26 cellular contexts compared by ENCODE assay signal in the genomic region with DNA sequence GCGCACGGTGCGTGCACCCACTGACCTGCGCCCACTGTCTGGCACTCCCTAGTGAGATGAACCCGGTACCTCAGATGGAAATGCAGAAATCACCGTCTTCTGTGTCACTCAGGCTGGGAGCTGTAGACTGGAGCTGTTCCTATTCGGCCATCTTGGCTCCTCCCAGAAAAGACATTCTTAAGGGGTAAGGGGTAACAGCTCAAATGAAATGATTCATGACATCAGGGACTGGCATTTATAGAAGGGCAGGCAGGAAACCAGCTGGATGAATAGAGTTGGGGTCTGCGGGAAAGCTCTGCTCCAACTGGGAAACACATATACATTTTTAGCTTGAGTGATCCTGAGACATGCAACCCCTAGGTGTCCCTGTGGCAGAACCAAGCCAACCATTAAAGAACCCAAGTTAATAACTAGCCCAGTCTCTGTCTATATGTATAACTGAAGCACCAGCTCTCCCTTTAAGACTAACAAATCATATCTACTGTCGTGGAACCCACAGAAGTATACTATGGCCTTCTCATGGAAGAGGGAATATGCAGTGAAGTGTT.
"Had no signal": no experiment of that assay in that cellular context is flagged by ENCODE, and none has a peak within 500 bp of the region (broad histone marks: within the 10 kb centered on the region; RNA-seq: fewer than 3 reads in every experiment).

No MANE protein-coding gene starts in this region.

- H3K9me3 ChIP-seq: adrenal gland, ascending aorta, colonic mucosa, gastroesophageal sphincter, heart right ventricle, psoas muscle, right atrium auricular region, tibial artery had no signal

- H3K4me1 ChIP-seq: adrenal gland, ascending aorta, colonic mucosa, gastroesophageal sphincter, heart right ventricle, psoas muscle, right atrium auricular region, tibial artery had no signal

- H3K9me3 Mint-ChIP-seq: activated B cell treated with CpG ODN at 0.5 μM for 24 hours; activated T-cell treated with anti-CD3 and anti-CD28 coated beads, Interleukin-2, amount 50 U/mL, for 4 hours; activated T-helper 2 cell treated with anti-CD3 and anti-CD28 coated beads, Interferon-gamma antibody, Interleukin-2, Interleukin-4, amounts not matched to agents 10 μg/mL and 5 μg/mL and 100 μg/mL, durations not matched to agents 14 hours and 24 hours and 36 hours had no signal

- H3K4me3 Mint-ChIP-seq: activated B cell treated with CpG ODN at 0.5 μM for 24 hours; activated CD4-positive, alpha-beta T cell treated with anti-CD3 and anti-CD28 coated beads for 36 hours; activated naive CD8-positive, alpha-beta T cell; activated T-cell treated with anti-CD3 and anti-CD28 coated beads, Interleukin-2, amount 50 U/mL, for 4 hours; stimulated activated naive CD8-positive, alpha-beta T cell treated with anti-CD3 and anti-CD28 coated beads, Interleukin-15, amount 100 ng/mL, for 72 hours had no signal

- ATAC-seq: activated CD4-positive, alpha-beta T cell treated with anti-CD3 and anti-CD28 coated beads for 36 hours; activated T-cell treated with anti-CD3 and anti-CD28 coated beads, Interleukin-2, amount 50 U/mL, for 4 hours; gastroesophageal sphincter; heart right ventricle; left ventricle myocardium superior; psoas muscle; stimulated activated naive CD8-positive, alpha-beta T cell treated with anti-CD3 and anti-CD28 coated beads, Interleukin-15, amount 100 ng/mL, for 72 hours had no signal

- H3K4me3 ChIP-seq: adrenal gland, ascending aorta, colonic mucosa, dorsolateral prefrontal cortex, gastroesophageal sphincter, heart right ventricle, psoas muscle, right atrium auricular region, tibial artery had no signal

- H3K27me3 ChIP-seq: adrenal gland, ascending aorta, brain microvascular endothelial cell, colonic mucosa, dorsolateral prefrontal cortex, heart right ventricle, right atrium auricular region, tibial artery had no signal

- H3K27me3 Mint-ChIP-seq: activated B cell treated with CpG ODN at 0.5 μM for 24 hours; activated CD4-positive, alpha-beta T cell treated with anti-CD3 and anti-CD28 coated beads for 36 hours; activated naive CD8-positive, alpha-beta T cell; stimulated activated naive CD8-positive, alpha-beta T cell treated with anti-CD3 and anti-CD28 coated beads, Interleukin-15, amount 100 ng/mL, for 72 hours had no signal

- DNase-seq: activated B cell treated with CpG ODN at 0.5 μM for 24 hours; activated CD4-positive, alpha-beta T cell treated with anti-CD3 and anti-CD28 coated beads for 36 hours; activated CD4-positive, alpha-beta T cell treated with anti-CD3 and anti-CD28 coated beads, Interleukin-2, amount 50 U/mL, for 48 hours; activated CD8-positive, alpha-beta memory T cell treated with anti-CD3 and anti-CD28 coated beads, Interleukin-2, amount 50 U/mL, for 48 hours; activated naive CD4-positive, alpha-beta T cell; activated T-cell treated with anti-CD3 and anti-CD28 coated beads, Interleukin-2, amount 50 U/mL, for 4 hours; adrenal gland; brain microvascular endothelial cell; colonic mucosa; dorsolateral prefrontal cortex; heart right ventricle; kidney glomerular epithelial cell; left ventricle myocardium superior; mammary epithelial cell; psoas muscle; stimulated activated CD4-positive, alpha-beta T cell treated with anti-CD3 and anti-CD28 coated beads, Interleukin-12 subunit alpha, Interleukin-12 subunit beta, amount 100 ng/mL, for 4 hours; stimulated activated CD4-positive, alpha-beta T cell treated with anti-CD3 and anti-CD28 coated beads, Interleukin-4, amount 100 ng/mL, for 4 hours; stimulated activated naive CD8-positive, alpha-beta T cell treated with anti-CD3 and anti-CD28 coated beads, Interleukin-15, amount 100 ng/mL, for 72 hours; T1000; tibial artery had no signal

- H3K27ac ChIP-seq: adrenal gland, ascending aorta, brain microvascular endothelial cell, colonic mucosa, dorsolateral prefrontal cortex, epithelial cell of prostate, gastroesophageal sphincter, heart right ventricle, psoas muscle, right atrium auricular region, tibial artery had no signal

- H3K36me3 ChIP-seq: adrenal gland, ascending aorta, brain microvascular endothelial cell, colonic mucosa, gastroesophageal sphincter, right atrium auricular region, tibial artery had no signal

- H3K4me1 Mint-ChIP-seq: activated B cell treated with CpG ODN at 0.5 μM for 24 hours; activated CD4-positive, alpha-beta T cell treated with anti-CD3 and anti-CD28 coated beads for 36 hours; stimulated activated naive CD8-positive, alpha-beta T cell treated with anti-CD3 and anti-CD28 coated beads, Interleukin-15, amount 100 ng/mL, for 72 hours had no signal

- H3K27ac Mint-ChIP-seq: activated B cell treated with CpG ODN at 0.5 μM for 24 hours; activated CD4-positive, alpha-beta T cell treated with anti-CD3 and anti-CD28 coated beads for 36 hours; activated naive CD8-positive, alpha-beta T cell; activated T-helper 2 cell treated with anti-CD3 and anti-CD28 coated beads, Interferon-gamma antibody, Interleukin-2, Interleukin-4, amounts not matched to agents 10 μg/mL and 5 μg/mL and 100 μg/mL, durations not matched to agents 14 hours and 24 hours and 36 hours; stimulated activated naive CD8-positive, alpha-beta T cell treated with anti-CD3 and anti-CD28 coated beads, Interleukin-15, amount 100 ng/mL, for 72 hours had no signal
